Comparison of ENCODE assay signal across 23 cellular contexts in genomic region chr9:73866451-73866850, GRCh38.
DNase-seq lines count a peak whose midpoint lies in the region; ATAC-seq lines count a peak whose summit lies in the region.
"Had no signal": no experiment of that assay in that cellular context is flagged by ENCODE, and none has a peak within 500 bp of the region (broad histone marks: within the 10 kb centered on the region; RNA-seq: fewer than 3 reads in every experiment).

No MANE protein-coding gene starts in this region.

- 35% methylated on average over 1 of the region's 4 CpGs for WGBS in mesenchymal stem cell

- no peak overlapping the region for H3K4me3 ChIP-seq in mesenchymal stem cell (ENCODE audit: insufficient read depth in 1 of 2, low read depth in 1 of 2, low read length in 2 of 2)
- H3K4me3 ChIP-seq: BLaER1, GM12878 had no signal

- H3K4me3 Mint-ChIP-seq in activated T-helper 1 cell treated with anti-CD3 and anti-CD28 coated beads, Interleukin-12 subunit alpha, Interleukin-12 subunit beta, Interleukin-2, Interleukin-4 antibody, amounts not matched to agents 30 ng/mL and 10 ng/mL and 1 ng/mL, durations not matched to agents 14 hours and 24 hours and 36 hours = no peak overlapping the region
- H3K4me3 Mint-ChIP-seq: CD14-positive monocyte; CD4-positive, alpha-beta memory T cell; CD4-positive, CD25-positive, alpha-beta regulatory T cell; CD8-positive, alpha-beta memory T cell had no signal

- no peak overlapping the region for H3K23ac ChIP-seq in mesenchymal stem cell (ENCODE audit: low read length in 2 of 2)

- H3K4me1 ChIP-seq in mesenchymal stem cell (ENCODE audit: control insufficient read depth, insufficient read depth, low read depth, low read length) = no peaks in the 10 kb centered on the region
- H3K4me1 ChIP-seq: BE2C had no signal

- H4K91ac ChIP-seq in mesenchymal stem cell (ENCODE audit: low read length) = no peak overlapping the region

- no peaks in the 10 kb centered on the region for H3K36me3 Mint-ChIP-seq in activated T-helper 1 cell treated with anti-CD3 and anti-CD28 coated beads, Interleukin-12 subunit alpha, Interleukin-12 subunit beta, Interleukin-2, Interleukin-4 antibody, amounts not matched to agents 30 ng/mL and 10 ng/mL and 1 ng/mL, durations not matched to agents 14 hours and 24 hours and 36 hours (ENCODE audit: low read depth)
- H3K36me3 Mint-ChIP-seq: CD14-positive monocyte; CD4-positive, alpha-beta memory T cell; CD4-positive, CD25-positive, alpha-beta regulatory T cell; CD8-positive, alpha-beta memory T cell had no signal

- intact Hi-C loops in activated T-helper 1 cell treated with anti-CD3 and anti-CD28 coated beads, Interleukin-12 subunit alpha, Interleukin-12 subunit beta, Interleukin-2, Interleukin-4 antibody, amounts not matched to agents 30 ng/mL and 10 ng/mL and 1 ng/mL, durations not matched to agents 14 hours and 24 hours and 36 hours (cut with micrococcal nuclease) = no loop called here

- no peak overlapping the region for H2AFZ ChIP-seq in mesenchymal stem cell (ENCODE audit: low read depth, low read length)

- H3K9me3 Mint-ChIP-seq in activated T-helper 1 cell treated with anti-CD3 and anti-CD28 coated beads, Interleukin-12 subunit alpha, Interleukin-12 subunit beta, Interleukin-2, Interleukin-4 antibody, amounts not matched to agents 30 ng/mL and 10 ng/mL and 1 ng/mL, durations not matched to agents 14 hours and 24 hours and 36 hours = no peaks in the 10 kb centered on the region
- H3K9me3 Mint-ChIP-seq: CD14-positive monocyte had no signal

- no peak overlapping the region for H2AK5ac ChIP-seq in mesenchymal stem cell (ENCODE audit: low read length, severe bottlenecking)

- H3K27me3 ChIP-seq in mesenchymal stem cell (ENCODE audit: control insufficient read depth in 1 of 2, insufficient read depth in 1 of 2, low read length in 2 of 2) = no peaks in the 10 kb centered on the region
- H3K27me3 ChIP-seq: BE2C, BLaER1 had no signal

- H3K9me3 ChIP-seq in mesenchymal stem cell (ENCODE audit: control insufficient read depth, low read length) = no peaks in the 10 kb centered on the region
- H3K9me3 ChIP-seq: BE2C, BLaER1 had no signal

- no peak overlapping the region for H3K27ac ChIP-seq in mesenchymal stem cell (ENCODE audit: low read length, poor library complexity, severe bottlenecking)
- H3K27ac ChIP-seq: BLaER1 had no signal

- H3K79me1 ChIP-seq in mesenchymal stem cell (replicated peaks; ENCODE audit: low read length, poor library complexity, severe bottlenecking) = no peaks in the 10 kb centered on the region

- H2BK12ac ChIP-seq in mesenchymal stem cell (ENCODE audit: low read length in 2 of 2) = no peak overlapping the region

- no peak overlapping the region for H3K18ac ChIP-seq in mesenchymal stem cell (ENCODE audit: low read depth in 1 of 2, low read length in 2 of 2)

- H3K4me2 ChIP-seq in mesenchymal stem cell (ENCODE audit: low read length, poor library complexity, severe bottlenecking) = no peak overlapping the region
- H3K4me2 ChIP-seq: BLaER1 had no signal

- no peak overlapping the region for H3K14ac ChIP-seq in mesenchymal stem cell (ENCODE audit: low read length in 2 of 2)

- DNase-seq in amniotic epithelial cell (ENCODE audit: low read depth) (peak; percentile 91), mesenchymal stem cell (peak; percentile 21)
- no peak for DNase-seq in stimulated activated CD4-positive, alpha-beta T cell treated with anti-CD3 and anti-CD28 coated beads, Interleukin-4, amount 100 ng/mL, for 4 hours
- no peak for DNase-seq in activated T-helper 1 cell treated with anti-CD3 and anti-CD28 coated beads, Interleukin-12 subunit alpha, Interleukin-12 subunit beta, Interleukin-2, Interleukin-4 antibody, amounts not matched to agents 30 ng/mL and 10 ng/mL and 1 ng/mL, durations not matched to agents 14 hours and 24 hours and 36 hours (ENCODE audit: low spot score)
- DNase-seq: 8988T; ACHN; BE2C; C1 segment of cervical spinal cord; CD4-positive, alpha-beta memory T cell; CD4-positive, CD25-positive, alpha-beta regulatory T cell; CD8-positive, alpha-beta memory T cell; COR-L47; DMS 273 treated with DMSO at 0.1 percent for 48 hours; DMS153; DMS53; DMS79; DND-41; EL; GDM1 had no signal

- H3K4me1 Mint-ChIP-seq in activated T-helper 1 cell treated with anti-CD3 and anti-CD28 coated beads, Interleukin-12 subunit alpha, Interleukin-12 subunit beta, Interleukin-2, Interleukin-4 antibody, amounts not matched to agents 30 ng/mL and 10 ng/mL and 1 ng/mL, durations not matched to agents 14 hours and 24 hours and 36 hours (ENCODE audit: low read depth) = peaks cover 5% of the 10 kb centered on the region
- H3K4me1 Mint-ChIP-seq: CD14-positive monocyte; CD4-positive, CD25-positive, alpha-beta regulatory T cell had no signal

- H4K8ac ChIP-seq in mesenchymal stem cell (ENCODE audit: low read length) = no peak overlapping the region

- no peak overlapping the region for H2BK15ac ChIP-seq in mesenchymal stem cell (ENCODE audit: low read depth, poor library complexity, severe bottlenecking)

- H3K27ac Mint-ChIP-seq in activated T-helper 1 cell treated with anti-CD3 and anti-CD28 coated beads, Interleukin-12 subunit alpha, Interleukin-12 subunit beta, Interleukin-2, Interleukin-4 antibody, amounts not matched to agents 30 ng/mL and 10 ng/mL and 1 ng/mL, durations not matched to agents 14 hours and 24 hours and 36 hours = no peak overlapping the region
- H3K27ac Mint-ChIP-seq: CD4-positive, alpha-beta memory T cell; CD4-positive, CD25-positive, alpha-beta regulatory T cell; CD8-positive, alpha-beta memory T cell had no signal

- no peak for ATAC-seq in HG02884 (IDR thresholded peaks at IDR 0.05; ENCODE audit: unreplicated experiment)
- ATAC-seq: GM12878 had no signal

- no peak overlapping the region for H2BK5ac ChIP-seq in mesenchymal stem cell (ENCODE audit: low read depth, low read length, poor library complexity, severe bottlenecking)

- no peak overlapping the region for H3K4ac ChIP-seq in mesenchymal stem cell (ENCODE audit: low read depth in 1 of 2, low read length in 2 of 2)

- H3K36me3 ChIP-seq in mesenchymal stem cell (ENCODE audit: control insufficient read depth in 1 of 2, insufficient read depth in 2 of 2, low read depth in 1 of 2, low read length in 2 of 2) = no peaks in the 10 kb centered on the region
- H3K36me3 ChIP-seq: BE2C, BLaER1 had no signal

- no peak overlapping the region for H3K9ac ChIP-seq in mesenchymal stem cell (ENCODE audit: low read length)
- H3K9ac ChIP-seq: BLaER1 had no signal

- no peaks in the 10 kb centered on the region for H3K27me3 Mint-ChIP-seq in activated T-helper 1 cell treated with anti-CD3 and anti-CD28 coated beads, Interleukin-12 subunit alpha, Interleukin-12 subunit beta, Interleukin-2, Interleukin-4 antibody, amounts not matched to agents 30 ng/mL and 10 ng/mL and 1 ng/mL, durations not matched to agents 14 hours and 24 hours and 36 hours (ENCODE audit: insufficient read depth)
- H3K27me3 Mint-ChIP-seq: CD4-positive, alpha-beta memory T cell; CD4-positive, CD25-positive, alpha-beta regulatory T cell; CD8-positive, alpha-beta memory T cell had no signal

- no peak overlapping the region for H2BK120ac ChIP-seq in mesenchymal stem cell (ENCODE audit: low read depth, low read length)

Comparison
In these comparisons a context has a peak if more than half of its experiments do, and no peak if none do; other contexts are left out.
1. DNase-seq: peak in amniotic epithelial cell (single experiment) and mesenchymal stem cell (single experiment); none in stimulated activated CD4-positive, alpha-beta T cell treated with anti-CD3 and anti-CD28 coated beads, Interleukin-4, amount 100 ng/mL, for 4 hours (0 of 2) and activated T-helper 1 cell treated with anti-CD3 and anti-CD28 coated beads, Interleukin-12 subunit alpha, Interleukin-12 subunit beta, Interleukin-2, Interleukin-4 antibody, amounts not matched to agents 30 ng/mL and 10 ng/mL and 1 ng/mL, durations not matched to agents 14 hours and 24 hours and 36 hours (single experiment).